ENCODE assay signal across 12 cellular contexts in the genomic region with DNA sequence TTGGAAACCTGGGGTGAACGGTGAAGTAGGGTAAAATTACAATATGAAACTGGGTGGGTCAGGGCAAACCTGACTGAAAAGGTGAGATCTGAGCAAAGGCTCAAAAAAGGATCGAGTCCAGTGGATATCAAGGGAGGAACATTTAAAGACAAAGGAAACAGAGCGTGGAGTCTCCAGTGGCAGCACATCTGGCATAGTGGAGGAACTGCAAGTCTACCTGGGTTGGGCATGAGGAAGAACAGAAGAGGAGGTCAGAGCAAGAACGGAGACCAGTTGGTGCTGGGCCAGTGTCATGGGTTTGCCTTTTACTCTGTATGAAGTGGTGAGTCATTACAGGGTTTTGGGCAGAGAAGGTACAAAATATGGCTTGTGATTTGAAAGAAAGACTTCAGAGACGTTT.
A peak's percentile ranks its signal among the peaks of the same experiment; 100 is the strongest.
DNase-seq lines count a peak whose midpoint lies in the region; ATAC-seq and TF ChIP-seq lines count a peak whose summit lies in the region.
"Had no signal": no experiment of that assay in that cellular context is flagged by ENCODE, and none has a peak within 500 bp of the region (broad histone marks: within the 10 kb centered on the region; RNA-seq: fewer than 3 reads in every experiment).

No MANE protein-coding gene starts in this region.

- H3K36me3 ChIP-seq in breast epithelium (no peaks in the 10 kb centered on the region), hepatocyte (replicated peaks; ENCODE audit: insufficient read depth, low read depth) (no peaks in the 10 kb centered on the region), upper lobe of right lung (no peaks in the 10 kb centered on the region), WERI-Rb-1 (no peaks in the 10 kb centered on the region)

- H3K4me2 ChIP-seq in hepatocyte = peak overlapping the region; percentile 63

- no peaks in the 10 kb centered on the region for H3K79me2 ChIP-seq in hepatocyte

- intact Hi-C loops in MCF 10A (cut with micrococcal nuclease) (loop anchor here (1.0 to 5.0 kb wide), 2 partner anchors 37 to 161 kb away; no protein-coding TSS in a partner anchor), breast epithelium (cut with DNase I; ENCODE audit: low total_unique reads) (no loop called here), upper lobe of right lung (cut with DNase I) (no loop called here)

- TF ChIP-seq POLR2A in breast epithelium (IDR thresholded peaks at IDR 0.05) = no peak

- CTCF ChIA-PET in MCF 10A (lab: Yijun Ruan, JAX) = interaction anchor here (0.6 kb wide), 1 partner anchor 730 kb away, joined by 3 read pairs; no protein-coding TSS in a partner anchor
- CTCF ChIA-PET in WTC11 (lab: Charles Lee) = no interaction called here

- H3K9me2 ChIP-seq in hepatocyte (replicated peaks; ENCODE audit: insufficient read depth) = no peaks in the 10 kb centered on the region

- H3K27ac Mint-ChIP-seq in MCF 10A (ENCODE audit: low read depth, unreplicated experiment) (peak overlapping the region; percentile 90), WTC11 (peak overlapping the region; percentile 99)
- H3K27ac Mint-ChIP-seq: stimulated activated naive CD8-positive, alpha-beta T cell treated with anti-CD3 and anti-CD28 coated beads, Interleukin-15, Interleukin-2, amounts not matched to agents 100 ng/mL and 50 ng/mL, for 24 hours; T-cell had no signal

- ATAC-seq in WTC11 = peak; percentile 10; the same call in 1 of the 2 replicates
- ATAC-seq in upper lobe of right lung = no peak
- ATAC-seq: T-cell had no signal

- peaks cover 38% of the 10 kb centered on the region for H3K36me3 Mint-ChIP-seq in MCF 10A (ENCODE audit: insufficient read depth, unreplicated experiment)
- H3K36me3 Mint-ChIP-seq in WTC11 = peaks cover 27% of the 10 kb centered on the region

- no TSS peak for BruUV-seq in MCF 10A (replicated peaks; lab: Mats Ljungman, UMichigan)

- peak; percentile 94 for DNase-seq in MCF 10A (ENCODE audit: unreplicated experiment)
- no peak for DNase-seq in breast epithelium (ENCODE audit: low spot score in 2 of 2)
- no peak for DNase-seq in WTC11 (ENCODE audit: low spot score)
- no peak for DNase-seq in hepatocyte (ENCODE audit: low spot score)
- no peak for DNase-seq in upper lobe of right lung
- no peak for DNase-seq in WERI-Rb-1
- DNase-seq in COR-L47 (lab: John Stamatoyannopoulos, UW) = no peak
- no peak for DNase-seq in activated naive CD4-positive, alpha-beta T cell (lab: John Stamatoyannopoulos, UW)
- DNase-seq: activated gamma-delta T cell, glutamatergic neuron, T-cell had no signal

- H3K4me1 Mint-ChIP-seq in MCF 10A (ENCODE audit: insufficient read depth, unreplicated experiment) = peaks cover 55% of the 10 kb centered on the region
- peaks cover 54% of the 10 kb centered on the region for H3K4me1 Mint-ChIP-seq in WTC11

- POLR2A ChIA-PET in MCF 10A (lab: Yijun Ruan, JAX) = interaction anchor here (0.5 to 3.5 kb wide), 20 partner anchors 7 to 484 kb away, joined by 3 to 31 read pairs (median 8); a partner anchor contains a TSS
- POLR2A ChIA-PET in WTC11 (lab: Charles Lee) = no interaction called here

- 73% methylated on average over 5 of the region's 5 CpGs for WGBS in hepatocyte (ENCODE audit: low lambda C conversion rate, missing lambda C conversion rate)

- H3K27me3 ChIP-seq in breast epithelium (no peaks in the 10 kb centered on the region), hepatocyte (no peaks in the 10 kb centered on the region), upper lobe of right lung (no peaks in the 10 kb centered on the region), WERI-Rb-1 (ENCODE audit: insufficient read depth, low read depth, severe bottlenecking) (no peaks in the 10 kb centered on the region)

- H4K20me1 ChIP-seq in hepatocyte (ENCODE audit: insufficient read depth, poor library complexity, severe bottlenecking) = no peaks in the 10 kb centered on the region

- no peaks in the 10 kb centered on the region for H3K9me3 ChIP-seq in breast epithelium
- peaks cover 5% of the 10 kb centered on the region for H3K9me3 ChIP-seq in hepatocyte (ENCODE audit: low read depth)
- H3K9me3 ChIP-seq in upper lobe of right lung = no peaks in the 10 kb centered on the region
- H3K9me3 ChIP-seq in WERI-Rb-1 (ENCODE audit: severe bottlenecking) = no peaks in the 10 kb centered on the region

- H3K4me3 ChIP-seq in breast epithelium = no peak overlapping the region
- no peak overlapping the region for H3K4me3 ChIP-seq in hepatocyte
- no peak overlapping the region for H3K4me3 ChIP-seq in upper lobe of right lung
- H3K4me3 ChIP-seq in WERI-Rb-1 (ENCODE audit: low read depth, low read length) = no peak overlapping the region

- peaks cover 0 to 12% of the 10 kb centered on the region in 2 donors for H3K4me1 ChIP-seq in breast epithelium
- H3K4me1 ChIP-seq in hepatocyte (ENCODE audit: insufficient read depth) = peaks cover 17% of the 10 kb centered on the region
- H3K4me1 ChIP-seq in upper lobe of right lung = peaks cover 25% of the 10 kb centered on the region

- peak overlapping the region; percentile 62 for H3K4me3 Mint-ChIP-seq in MCF 10A (ENCODE audit: unreplicated experiment)
- peak overlapping the region; percentile 13; the same call in 1 of the 2 replicates for H3K4me3 Mint-ChIP-seq in WTC11
- H3K4me3 Mint-ChIP-seq: stimulated activated naive CD8-positive, alpha-beta T cell treated with anti-CD3 and anti-CD28 coated beads, Interleukin-15, Interleukin-2, amounts not matched to agents 100 ng/mL and 50 ng/mL, for 24 hours; T-cell had no signal

- no peaks in the 10 kb centered on the region for H3K27me3 Mint-ChIP-seq in MCF 10A (ENCODE audit: insufficient read depth, unreplicated experiment)
- no peaks in the 10 kb centered on the region for H3K27me3 Mint-ChIP-seq in WTC11 (ENCODE audit: low read depth)
- H3K27me3 Mint-ChIP-seq: stimulated activated naive CD8-positive, alpha-beta T cell treated with anti-CD3 and anti-CD28 coated beads, Interleukin-15, Interleukin-2, amounts not matched to agents 100 ng/mL and 50 ng/mL, for 24 hours; T-cell had no signal

- TF ChIP-seq CTCF in MCF 10A (IDR thresholded peaks at IDR 0.05; ENCODE audit: unreplicated experiment) (no peak), breast epithelium (IDR thresholded peaks at IDR 0.05) (no peak), WTC11 (IDR thresholded peaks at IDR 0.05) (no peak), hepatocyte (IDR thresholded peaks at IDR 0.05; ENCODE audit: poor library complexity) (no peak), upper lobe of right lung (IDR thresholded peaks at IDR 0.05) (no peak), WERI-Rb-1 (IDR thresholded peaks at IDR 0.05; ENCODE audit: low read depth, low read length) (no peak)

- no peak overlapping the region for H2AFZ ChIP-seq in hepatocyte

- H3K9me3 Mint-ChIP-seq in MCF 10A (ENCODE audit: unreplicated experiment) = peaks cover 12% of the 10 kb centered on the region
- H3K9me3 Mint-ChIP-seq in WTC11 = no peaks in the 10 kb centered on the region
- H3K9me3 Mint-ChIP-seq: stimulated activated naive CD8-positive, alpha-beta T cell treated with anti-CD3 and anti-CD28 coated beads, Interleukin-15, Interleukin-2, amounts not matched to agents 100 ng/mL and 50 ng/mL, for 24 hours; T-cell had no signal

- peak overlapping the region in 1 of 2 donors; percentile 85 for H3K27ac ChIP-seq in breast epithelium
- H3K27ac ChIP-seq in hepatocyte = peak overlapping the region; percentile 90
- H3K27ac ChIP-seq in upper lobe of right lung = peak overlapping the region; percentile 80
- H3K27ac ChIP-seq in WERI-Rb-1 = no peak overlapping the region

TF ChIP-seq in WTC11, 78 proteins besides CTCF, POLR2A, EP300 and RAD21 (continues in another document):
- TF ChIP-seq NR2C2 (CRISPR knock-in tag; IDR thresholded peaks at IDR 0.05) = no peak
- TF ChIP-seq, protein P1, sequence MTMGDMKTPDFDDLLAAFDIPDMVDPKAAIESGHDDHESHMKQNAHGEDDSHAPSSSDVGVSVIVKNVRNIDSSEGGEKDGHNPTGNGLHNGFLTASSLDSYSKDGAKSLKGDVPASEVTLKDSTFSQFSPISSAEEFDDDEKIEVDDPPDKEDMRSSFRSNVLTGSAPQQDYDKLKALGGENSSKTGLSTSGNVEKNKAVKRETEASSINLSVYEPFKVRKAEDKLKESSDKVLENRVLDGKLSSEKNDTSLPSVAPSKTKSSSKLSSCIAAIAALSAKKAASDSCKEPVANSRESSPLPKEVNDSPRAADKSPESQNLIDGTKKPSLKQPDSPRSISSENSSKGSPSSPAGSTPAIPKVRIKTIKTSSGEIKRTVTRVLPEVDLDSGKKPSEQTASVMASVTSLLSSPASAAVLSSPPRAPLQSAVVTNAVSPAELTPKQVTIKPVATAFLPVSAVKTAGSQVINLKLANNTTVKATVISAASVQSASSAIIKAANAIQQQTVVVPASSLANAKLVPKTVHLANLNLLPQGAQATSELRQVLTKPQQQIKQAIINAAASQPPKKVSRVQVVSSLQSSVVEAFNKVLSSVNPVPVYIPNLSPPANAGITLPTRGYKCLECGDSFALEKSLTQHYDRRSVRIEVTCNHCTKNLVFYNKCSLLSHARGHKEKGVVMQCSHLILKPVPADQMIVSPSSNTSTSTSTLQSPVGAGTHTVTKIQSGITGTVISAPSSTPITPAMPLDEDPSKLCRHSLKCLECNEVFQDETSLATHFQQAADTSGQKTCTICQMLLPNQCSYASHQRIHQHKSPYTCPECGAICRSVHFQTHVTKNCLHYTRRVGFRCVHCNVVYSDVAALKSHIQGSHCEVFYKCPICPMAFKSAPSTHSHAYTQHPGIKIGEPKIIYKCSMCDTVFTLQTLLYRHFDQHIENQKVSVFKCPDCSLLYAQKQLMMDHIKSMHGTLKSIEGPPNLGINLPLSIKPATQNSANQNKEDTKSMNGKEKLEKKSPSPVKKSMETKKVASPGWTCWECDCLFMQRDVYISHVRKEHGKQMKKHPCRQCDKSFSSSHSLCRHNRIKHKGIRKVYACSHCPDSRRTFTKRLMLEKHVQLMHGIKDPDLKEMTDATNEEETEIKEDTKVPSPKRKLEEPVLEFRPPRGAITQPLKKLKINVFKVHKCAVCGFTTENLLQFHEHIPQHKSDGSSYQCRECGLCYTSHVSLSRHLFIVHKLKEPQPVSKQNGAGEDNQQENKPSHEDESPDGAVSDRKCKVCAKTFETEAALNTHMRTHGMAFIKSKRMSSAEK (CRISPR knock-in tag; IDR thresholded peaks at IDR 0.05; ENCODE audit: borderline replicate concordance) = 0 out of 2 replicates have a peak, but pooled peaks have one; percentile 52
- TF ChIP-seq, protein P2, sequence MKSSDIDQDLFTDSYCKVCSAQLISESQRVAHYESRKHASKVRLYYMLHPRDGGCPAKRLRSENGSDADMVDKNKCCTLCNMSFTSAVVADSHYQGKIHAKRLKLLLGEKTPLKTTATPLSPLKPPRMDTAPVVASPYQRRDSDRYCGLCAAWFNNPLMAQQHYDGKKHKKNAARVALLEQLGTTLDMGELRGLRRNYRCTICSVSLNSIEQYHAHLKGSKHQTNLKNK (CRISPR knock-in tag; IDR thresholded peaks at IDR 0.05) = no peak
